13 cellular contexts compared by ENCODE assay signal in genomic region chr6:25105070-25105925, GRCh38.
DNase-seq lines count a peak whose midpoint lies in the region; ATAC-seq and TF ChIP-seq lines count a peak whose summit lies in the region.
"Had no signal": no experiment of that assay in that cellular context is flagged by ENCODE, and none has a peak within 500 bp of the region (broad histone marks: within the 10 kb centered on the region; RNA-seq: fewer than 3 reads in every experiment).

No MANE protein-coding gene starts in this region.

- no peaks in the 10 kb centered on the region for H3K9me3 Mint-ChIP-seq in glutamatergic neuron (ENCODE audit: unreplicated experiment)
- no peaks in the 10 kb centered on the region for H3K9me3 Mint-ChIP-seq in natural killer cell treated with Interleukin-12 subunit alpha and Interleukin-12 subunit beta and Interleukin-15 and Interleukin-18, amount 100 ng/mL, for 72 hours

- no peaks in the 10 kb centered on the region for H3K27me3 ChIP-seq in aorta (ENCODE audit: control insufficient read depth in 1 of 2, insufficient read depth in 2 of 2, low read length in 1 of 2)
- no peaks in the 10 kb centered on the region for H3K27me3 ChIP-seq in vagina

- 54 to 55% methylated on average over 7 of the region's 7 CpGs for WGBS in aorta, 2 donors

- DNase-seq in left ventricle myocardium superior (no peak), Right ventricle myocardium inferior (ENCODE audit: missing footprints) (no peak), dermis blood vessel endothelial cell (peak; percentile 75), iris pigment epithelial cell (ENCODE audit: low read depth) (peak; percentile 15), aorta (no peak), vagina (ENCODE audit: extremely low spot score in 2 of 2) (no peak), glutamatergic neuron (no peak)
- DNase-seq in natural killer cell treated with Interleukin-12 subunit alpha and Interleukin-12 subunit beta and Interleukin-15 and Interleukin-18, amount 100 ng/mL, for 72 hours (ENCODE audit: low spot score) = no peak
- DNase-seq: CD4-positive, CD25-positive, alpha-beta regulatory T cell; Kasumi-1; NCI-H187 treated with DMSO at 0.1 percent for 48 hours; NCI-H2171 had no signal

- H3K36me3 ChIP-seq in aorta (ENCODE audit: control insufficient read depth in 1 of 2, insufficient read depth in 2 of 2, low read length in 1 of 2) (peaks cover 8 to 16% of the 10 kb centered on the region in 2 donors), vagina (peaks cover 0 to 21% of the 10 kb centered on the region in 2 donors)
- H3K36me3 ChIP-seq: HAP-1 had no signal

- TF ChIP-seq POLR2A in vagina (IDR thresholded peaks at IDR 0.05) = no peak

- no peak overlapping the region for H3K27ac Mint-ChIP-seq in glutamatergic neuron (ENCODE audit: unreplicated experiment)
- H3K27ac Mint-ChIP-seq in natural killer cell treated with Interleukin-12 subunit alpha and Interleukin-12 subunit beta and Interleukin-15 and Interleukin-18, amount 100 ng/mL, for 72 hours = no peak overlapping the region
- H3K27ac Mint-ChIP-seq: CD4-positive, CD25-positive, alpha-beta regulatory T cell had no signal

- no peak overlapping the region for H3K4me3 Mint-ChIP-seq in glutamatergic neuron (ENCODE audit: unreplicated experiment)
- H3K4me3 Mint-ChIP-seq in natural killer cell treated with Interleukin-12 subunit alpha and Interleukin-12 subunit beta and Interleukin-15 and Interleukin-18, amount 100 ng/mL, for 72 hours = no peak overlapping the region
- H3K4me3 Mint-ChIP-seq: CD4-positive, CD25-positive, alpha-beta regulatory T cell had no signal

- H3K27ac ChIP-seq in aorta (ENCODE audit: low read depth in 1 of 2, low read length in 2 of 2) = no peak overlapping the region
- no peak overlapping the region for H3K27ac ChIP-seq in vagina

- H3K4me1 ChIP-seq in aorta (ENCODE audit: control insufficient read depth in 1 of 2, insufficient read depth in 2 of 2, low read length in 2 of 2) = no peaks in the 10 kb centered on the region
- no peaks in the 10 kb centered on the region for H3K4me1 ChIP-seq in vagina
- H3K4me1 ChIP-seq: HAP-1 had no signal

- no peaks in the 10 kb centered on the region for H3K36me3 Mint-ChIP-seq in glutamatergic neuron (ENCODE audit: unreplicated experiment)
- peaks cover 62% of the 10 kb centered on the region for H3K36me3 Mint-ChIP-seq in natural killer cell treated with Interleukin-12 subunit alpha and Interleukin-12 subunit beta and Interleukin-15 and Interleukin-18, amount 100 ng/mL, for 72 hours

- intact Hi-C loops in left ventricle myocardium superior (cut with micrococcal nuclease) = no loop called here
- intact Hi-C loops in Right ventricle myocardium inferior (cut with DNase I) = no loop called here
- intact Hi-C loops in aorta (cut with DNase I) = no loop called here
- intact Hi-C loops in vagina (cut with DNase I) = no loop called here

- H3K4me3 ChIP-seq in aorta (ENCODE audit: low read length in 2 of 2) (no peak overlapping the region), vagina (no peak overlapping the region)
- H3K4me3 ChIP-seq: HAP-1 had no signal

- H3K9me3 ChIP-seq in aorta (ENCODE audit: control insufficient read depth, low read length) = no peaks in the 10 kb centered on the region
- no peaks in the 10 kb centered on the region for H3K9me3 ChIP-seq in vagina
- H3K9me3 ChIP-seq: HAP-1 had no signal

- H3K4me1 Mint-ChIP-seq in glutamatergic neuron (ENCODE audit: low read depth, unreplicated experiment) = no peaks in the 10 kb centered on the region
- peaks cover 7 to 24% of the 10 kb centered on the region in 2 donors for H3K4me1 Mint-ChIP-seq in natural killer cell treated with Interleukin-12 subunit alpha and Interleukin-12 subunit beta and Interleukin-15 and Interleukin-18, amount 100 ng/mL, for 72 hours (ENCODE audit: low read depth in 2 of 2)

- H3K27me3 Mint-ChIP-seq in glutamatergic neuron (ENCODE audit: unreplicated experiment) = no peaks in the 10 kb centered on the region
- H3K27me3 Mint-ChIP-seq in natural killer cell treated with Interleukin-12 subunit alpha and Interleukin-12 subunit beta and Interleukin-15 and Interleukin-18, amount 100 ng/mL, for 72 hours = no peaks in the 10 kb centered on the region
- H3K27me3 Mint-ChIP-seq: CD4-positive, CD25-positive, alpha-beta regulatory T cell had no signal

- TF ChIP-seq CTCF in vagina (IDR thresholded peaks at IDR 0.05) (no peak), glutamatergic neuron (IDR thresholded peaks at IDR 0.05; ENCODE audit: partially characterized antibody, unreplicated experiment) (no peak)

- peak; percentile 18 for ATAC-seq in left ventricle myocardium superior
- no peak for ATAC-seq in Right ventricle myocardium inferior
- peak; percentile 48 for ATAC-seq in aorta (ENCODE audit: low FRiP score)
- no peak for ATAC-seq in natural killer cell treated with Interleukin-12 subunit alpha and Interleukin-12 subunit beta and Interleukin-15 and Interleukin-18, amount 100 ng/mL, for 72 hours

Comparison
In these comparisons a context has a peak if more than half of its experiments do, and no peak if none do; other contexts are left out.
1. ATAC-seq: peak in left ventricle myocardium superior (single experiment) and aorta (single experiment); none in Right ventricle myocardium inferior (single experiment) and natural killer cell treated with Interleukin-12 subunit alpha and Interleukin-12 subunit beta and Interleukin-15 and Interleukin-18, amount 100 ng/mL, for 72 hours (0 of 2).
2. DNase-seq: peak in dermis blood vessel endothelial cell (single experiment) and iris pigment epithelial cell (single experiment); none in left ventricle myocardium superior (single experiment), Right ventricle myocardium inferior (single experiment), aorta (0 of 2), vagina (0 of 2), glutamatergic neuron (single experiment) and natural killer cell treated with Interleukin-12 subunit alpha and Interleukin-12 subunit beta and Interleukin-15 and Interleukin-18, amount 100 ng/mL, for 72 hours (single experiment).